ENCODE assay signal across 8 cellular contexts in the genomic region with DNA sequence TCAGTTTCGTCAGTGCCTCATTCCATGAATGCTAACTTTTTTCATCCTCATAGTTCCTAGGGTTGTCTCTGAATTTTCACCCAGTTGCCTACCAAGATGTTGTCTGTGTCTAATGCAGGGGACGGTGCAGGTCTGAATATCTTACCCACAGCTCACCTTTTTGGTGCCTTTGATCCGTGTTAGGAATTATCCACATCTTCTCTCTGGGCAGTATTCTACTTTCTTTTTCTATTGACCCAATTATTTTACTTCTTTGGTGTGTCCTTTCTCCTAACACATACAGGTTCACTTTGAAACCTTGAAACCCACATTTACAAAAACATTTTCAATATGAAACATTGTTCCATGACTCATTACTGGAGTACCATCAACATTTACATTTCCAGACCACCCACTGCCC.
A peak's percentile ranks its signal among the peaks of the same experiment; 100 is the strongest.
DNase-seq lines count a peak whose midpoint lies in the region; ATAC-seq and TF ChIP-seq lines count a peak whose summit lies in the region.
"Not testable (repeated sequence)": the region's sequence is repeated elsewhere in the genome, so short reads cannot be mapped to it uniquely, and the experiment has no call there.

No MANE protein-coding gene starts in this region.

- not testable (repeated sequence) for TF ChIP-seq CTCF in GM12865 (IDR thresholded peaks at IDR 0.05; ENCODE audit: insufficient read depth, low read depth, low read length, missing control alignments); activated CD8-positive, alpha-beta T cell treated with anti-CD3 and anti-CD28 coated beads for 36 hours (IDR thresholded peaks at IDR 0.05); astrocyte of the spinal cord (IDR thresholded peaks at IDR 0.05; ENCODE audit: low read depth, low read length)

- H3K36me3 Mint-ChIP-seq in CD4-positive, CD25-positive, alpha-beta regulatory T cell; T-cell; activated CD8-positive, alpha-beta T cell treated with anti-CD3 and anti-CD28 coated beads for 36 hours (ENCODE audit: low read depth); naive thymus-derived CD8-positive, alpha-beta T cell; stimulated activated effector memory CD8-positive, alpha-beta T cell treated with anti-CD3 and anti-CD28 coated beads, Interleukin-12 subunit alpha, Interleukin-12 subunit beta, amount 100 ng/mL, for 72 hours: not testable (repeated sequence)

- in situ Hi-C loops in astrocyte of the spinal cord (cut with HindIII; ENCODE audit: low sequenced_read_pairs), result not testable (repeated sequence)

- peak overlapping the region; percentile 54 to 83 (median 78) for H3K4me3 Mint-ChIP-seq in CD4-positive, CD25-positive, alpha-beta regulatory T cell
- H3K4me3 Mint-ChIP-seq in T-cell, result peak overlapping the region; percentile 47 to 59 (median 48)
- peak overlapping the region; percentile 73 for H3K4me3 Mint-ChIP-seq in activated CD8-positive, alpha-beta T cell treated with anti-CD3 and anti-CD28 coated beads for 36 hours
- H3K4me3 Mint-ChIP-seq in naive thymus-derived CD8-positive, alpha-beta T cell, result peak overlapping the region in 8 of 10 donors; percentile 12 to 82 (median 52)
- peak overlapping the region; percentile 65 for H3K4me3 Mint-ChIP-seq in stimulated activated effector memory CD8-positive, alpha-beta T cell treated with anti-CD3 and anti-CD28 coated beads, Interleukin-12 subunit alpha, Interleukin-12 subunit beta, amount 100 ng/mL, for 72 hours

- not testable (repeated sequence) for H3K27ac ChIP-seq in CD4-positive, CD25-positive, alpha-beta regulatory T cell (ENCODE audit: insufficient read depth, low read length, poor library complexity, severe bottlenecking)

- CTCF ChIA-PET in T-cell (lab: Charles Lee); activated CD8-positive, alpha-beta T cell treated with anti-CD3 and anti-CD28 coated beads for 36 hours (lab: Charles Lee): not testable (repeated sequence)

- not testable (repeated sequence) for H3K36me3 ChIP-seq in CD4-positive, CD25-positive, alpha-beta regulatory T cell (ENCODE audit: control insufficient read depth, insufficient read depth, low read length)

- not testable (repeated sequence) for H3K9me3 Mint-ChIP-seq in CD4-positive, CD25-positive, alpha-beta regulatory T cell; T-cell; activated CD8-positive, alpha-beta T cell treated with anti-CD3 and anti-CD28 coated beads for 36 hours; naive thymus-derived CD8-positive, alpha-beta T cell; stimulated activated effector memory CD8-positive, alpha-beta T cell treated with anti-CD3 and anti-CD28 coated beads, Interleukin-12 subunit alpha, Interleukin-12 subunit beta, amount 100 ng/mL, for 72 hours

- peak in 1 of 3 donors; percentile 26 for DNase-seq in CD4-positive, CD25-positive, alpha-beta regulatory T cell
- DNase-seq in GM12865 (ENCODE audit: low read depth) (peak; percentile 59), astrocyte of the spinal cord (ENCODE audit: low read depth, low spot score) (peak; percentile 5)
- DNase-seq in T-cell; activated CD8-positive, alpha-beta T cell treated with anti-CD3 and anti-CD28 coated beads for 36 hours; naive thymus-derived CD8-positive, alpha-beta T cell; stimulated activated effector memory CD8-positive, alpha-beta T cell treated with anti-CD3 and anti-CD28 coated beads, Interleukin-12 subunit alpha, Interleukin-12 subunit beta, amount 100 ng/mL, for 72 hours (ENCODE audit: low spot score in 2 of 2): not testable (repeated sequence)
- peak; percentile 10 for DNase-seq in activated effector memory CD4-positive, alpha-beta T cell treated with anti-CD3 and anti-CD28 coated beads, Interleukin-2, amount 50 U/mL, for 16 hours

- ATAC-seq in CD4-positive, CD25-positive, alpha-beta regulatory T cell (ENCODE audit: low read depth in 2 of 2); T-cell (replicated peaks in 1 of 4); naive thymus-derived CD8-positive, alpha-beta T cell: not testable (repeated sequence)
- peak; percentile 2 for ATAC-seq in activated CD8-positive, alpha-beta T cell treated with anti-CD3 and anti-CD28 coated beads for 36 hours
- ATAC-seq in stimulated activated effector memory CD8-positive, alpha-beta T cell treated with anti-CD3 and anti-CD28 coated beads, Interleukin-12 subunit alpha, Interleukin-12 subunit beta, amount 100 ng/mL, for 72 hours, result peak; percentile 0

- POLR2A ChIA-PET in T-cell (lab: Charles Lee); activated CD8-positive, alpha-beta T cell treated with anti-CD3 and anti-CD28 coated beads for 36 hours (lab: Charles Lee); naive thymus-derived CD8-positive, alpha-beta T cell (lab: Charles Lee): not testable (repeated sequence)

- intact Hi-C loops in activated CD8-positive, alpha-beta T cell treated with anti-CD3 and anti-CD28 coated beads for 36 hours (cut with micrococcal nuclease), result not testable (repeated sequence)

- not testable (repeated sequence) for H3K27me3 ChIP-seq in CD4-positive, CD25-positive, alpha-beta regulatory T cell (ENCODE audit: control insufficient read depth, insufficient read depth, low read length)

- H3K9me3 ChIP-seq in CD4-positive, CD25-positive, alpha-beta regulatory T cell (ENCODE audit: control insufficient read depth in 2 of 2, low read length in 2 of 2), result not testable (repeated sequence)

- H3K27me3 Mint-ChIP-seq in CD4-positive, CD25-positive, alpha-beta regulatory T cell; T-cell; activated CD8-positive, alpha-beta T cell treated with anti-CD3 and anti-CD28 coated beads for 36 hours; naive thymus-derived CD8-positive, alpha-beta T cell: not testable (repeated sequence)

- not testable (repeated sequence) for H3K4me1 ChIP-seq in CD4-positive, CD25-positive, alpha-beta regulatory T cell (ENCODE audit: control insufficient read depth, insufficient read depth, low read length, poor library complexity, severe bottlenecking)

- not testable (repeated sequence) for H3K4me3 ChIP-seq in CD4-positive, CD25-positive, alpha-beta regulatory T cell (ENCODE audit: low read depth, low read length); astrocyte of the spinal cord (ENCODE audit: low read depth, low read length)
- peak overlapping the region; percentile 26; the same call in 1 of the 2 replicates for H3K4me3 ChIP-seq in GM12865 (ENCODE audit: low read depth, low read length)

- H3K27ac Mint-ChIP-seq in CD4-positive, CD25-positive, alpha-beta regulatory T cell, result peak overlapping the region in 2 of 3 donors; percentile 59 to 64
- not testable (repeated sequence) for H3K27ac Mint-ChIP-seq in T-cell
- H3K27ac Mint-ChIP-seq in activated CD8-positive, alpha-beta T cell treated with anti-CD3 and anti-CD28 coated beads for 36 hours, result peak overlapping the region; percentile 92
- peak overlapping the region in 7 of 10 donors; percentile 1 to 58 (median 38) for H3K27ac Mint-ChIP-seq in naive thymus-derived CD8-positive, alpha-beta T cell
- peak overlapping the region; percentile 93 for H3K27ac Mint-ChIP-seq in stimulated activated effector memory CD8-positive, alpha-beta T cell treated with anti-CD3 and anti-CD28 coated beads, Interleukin-12 subunit alpha, Interleukin-12 subunit beta, amount 100 ng/mL, for 72 hours

- H3K4me1 Mint-ChIP-seq in CD4-positive, CD25-positive, alpha-beta regulatory T cell, result not testable (repeated sequence)
- H3K4me1 Mint-ChIP-seq in T-cell, result peaks cover 2 to 11% (median 4%) of the 10 kb centered on the region in 3 donors
- peaks cover 24% of the 10 kb centered on the region for H3K4me1 Mint-ChIP-seq in activated CD8-positive, alpha-beta T cell treated with anti-CD3 and anti-CD28 coated beads for 36 hours (ENCODE audit: low read depth)
- peaks cover 0 to 13% (median 4%) of the 10 kb centered on the region in 4 donors for H3K4me1 Mint-ChIP-seq in naive thymus-derived CD8-positive, alpha-beta T cell
- peaks cover 14% of the 10 kb centered on the region for H3K4me1 Mint-ChIP-seq in stimulated activated effector memory CD8-positive, alpha-beta T cell treated with anti-CD3 and anti-CD28 coated beads, Interleukin-12 subunit alpha, Interleukin-12 subunit beta, amount 100 ng/mL, for 72 hours
